Comparison of ENCODE assay signal across 11 cellular contexts in the genomic region with DNA sequence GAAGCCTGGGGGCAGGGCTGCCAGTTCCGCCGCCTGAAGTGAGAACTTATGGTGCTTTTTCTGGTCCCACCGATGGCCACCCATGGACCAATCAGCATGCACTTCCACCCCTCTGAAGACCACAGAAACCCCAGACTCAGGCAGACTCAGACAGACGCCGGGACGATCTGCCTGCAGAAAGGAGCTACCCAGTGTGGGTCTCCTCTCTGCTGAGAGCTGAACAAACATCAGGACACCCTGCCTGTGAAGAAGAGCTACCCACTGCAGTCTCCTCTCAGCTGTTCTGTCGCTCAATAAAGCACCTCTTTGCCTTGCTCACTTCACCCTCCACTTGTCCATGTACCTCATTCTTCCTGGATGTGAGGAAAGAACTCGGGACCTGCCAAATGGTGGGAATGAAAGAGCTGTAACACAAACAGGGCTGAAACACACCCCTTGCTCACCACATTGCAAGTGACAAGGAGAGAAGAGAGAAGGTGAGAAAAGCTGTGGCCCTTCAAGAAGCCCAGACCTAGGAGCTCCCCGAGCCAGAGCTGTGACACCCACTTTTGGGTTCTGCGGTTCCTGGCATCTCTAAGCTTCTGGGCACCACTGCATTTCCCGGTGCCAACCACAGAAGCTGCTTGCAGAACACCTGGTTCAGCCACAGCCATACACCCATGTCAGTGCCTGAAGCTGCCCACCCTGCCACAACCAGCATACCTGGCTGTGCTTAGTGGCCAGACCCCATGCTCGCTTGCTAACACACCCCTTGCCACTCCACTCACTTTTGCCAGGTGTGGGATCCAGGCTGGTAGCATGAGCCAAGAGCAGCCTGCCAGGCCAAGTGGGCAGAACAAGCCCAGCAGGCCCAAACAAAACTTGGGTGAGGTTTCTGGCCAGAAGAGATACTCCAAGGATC.
A peak's percentile ranks its signal among the peaks of the same experiment; 100 is the strongest.
DNase-seq lines count a peak whose midpoint lies in the region; ATAC-seq and TF ChIP-seq lines count a peak whose summit lies in the region.
"Had no signal": no experiment of that assay in that cellular context is flagged by ENCODE, and none has a peak within 500 bp of the region (broad histone marks: within the 10 kb centered on the region; RNA-seq: fewer than 3 reads in every experiment).

No MANE protein-coding gene starts in this region.

- no peak for DNase-seq in IMR-90
- peak; percentile 35 for DNase-seq in MG63
- no peak for DNase-seq in RWPE2 (ENCODE audit: low spot score)
- peak in 1 of 2 donors; percentile 7 for DNase-seq in foreskin keratinocyte
- no peak for DNase-seq in transverse colon
- no peak for DNase-seq in activated gamma-delta T cell treated with Interleukin-2 at 50 U/mL for 16 hours
- DNase-seq in T-helper 2 cell: no peak
- DNase-seq: ACHN; CD4-positive, CD25-positive, alpha-beta regulatory T cell; Kasumi-1; NCI-H187 treated with DMSO at 0.1 percent for 48 hours had no signal

- H2AK5ac ChIP-seq in IMR-90 (ENCODE audit: low read depth, low read length): peak overlapping the region; percentile 73

- no peak overlapping the region for H3K4me2 ChIP-seq in IMR-90 (ENCODE audit: low read depth, low read length)

- H3K23ac ChIP-seq in IMR-90 (ENCODE audit: low read depth, low read length): no peak overlapping the region

- no peak overlapping the region for H4K8ac ChIP-seq in IMR-90 (ENCODE audit: low read depth in 2 of 2, low read length in 2 of 2)

- TF ChIP-seq CTCF in IMR-90 (conservative IDR thresholded peaks at IDR 0.05; ENCODE audit: low read depth, low read length) (no peak), RWPE2 (IDR thresholded peaks at IDR 0.05; ENCODE audit: poor library complexity, severe bottlenecking) (no peak), foreskin keratinocyte (conservative IDR thresholded peaks at IDR 0.05) (no peak), transverse colon (IDR thresholded peaks at IDR 0.05) (no peak)

- no peaks in the 10 kb centered on the region; the same call in 1 of the 2 replicates for H3K4me1 ChIP-seq in IMR-90 (ENCODE audit: control insufficient read depth, insufficient read depth, low read length)
- peaks cover 19% of the 10 kb centered on the region for H3K4me1 ChIP-seq in RWPE2 (ENCODE audit: insufficient read depth, poor library complexity, severe bottlenecking)
- peaks cover 5% of the 10 kb centered on the region for H3K4me1 ChIP-seq in foreskin keratinocyte
- no peaks in the 10 kb centered on the region for H3K4me1 ChIP-seq in transverse colon

- H3K9me3 ChIP-seq in IMR-90 (ENCODE audit: control insufficient read depth, insufficient read depth, low read length): no peaks in the 10 kb centered on the region
- no peaks in the 10 kb centered on the region for H3K9me3 ChIP-seq in MG63
- peaks cover 2% of the 10 kb centered on the region for H3K9me3 ChIP-seq in RWPE2 (ENCODE audit: severe bottlenecking)
- no peaks in the 10 kb centered on the region for H3K9me3 ChIP-seq in transverse colon

- no peak for TF ChIP-seq EP300 in transverse colon (IDR thresholded peaks at IDR 0.05; ENCODE audit: low read depth)

- no peak overlapping the region for H4K91ac ChIP-seq in IMR-90 (ENCODE audit: insufficient read depth, low read depth, low read length)

- no peak for ATAC-seq in IMR-90 (ENCODE audit: low read depth)
- ATAC-seq in RWPE2 (ENCODE audit: low read depth): peak; percentile 16; the same call in 1 of the 3 replicates
- ATAC-seq in foreskin keratinocyte: peak; percentile 29

- no peak for TF ChIP-seq RAD21 in IMR-90 (IDR thresholded peaks at IDR 0.05; ENCODE audit: low read length)

- H2BK15ac ChIP-seq in IMR-90 (ENCODE audit: low read depth, low read length): peak overlapping the region; percentile 16; the same call in 1 of the 3 replicates

- TF ChIP-seq POLR2A in IMR-90 (IDR thresholded peaks at IDR 0.05; ENCODE audit: low read depth, low read length) (no peak), transverse colon (IDR thresholded peaks at IDR 0.05) (no peak)

- 0 out of 2 replicates have a peak, but pooled peaks cover 3% of the 10 kb centered on the region for H3K9me1 ChIP-seq in IMR-90 (ENCODE audit: insufficient read depth, low read length)

- no peaks in the 10 kb centered on the region for H3K27me3 ChIP-seq in IMR-90 (ENCODE audit: control insufficient read depth, insufficient read depth, low read length)
- H3K27me3 ChIP-seq in MG63: no peaks in the 10 kb centered on the region
- H3K27me3 ChIP-seq in RWPE2 (ENCODE audit: insufficient read depth, poor library complexity, severe bottlenecking): no peaks in the 10 kb centered on the region
- H3K27me3 ChIP-seq in foreskin keratinocyte: no peaks in the 10 kb centered on the region
- no peaks in the 10 kb centered on the region for H3K27me3 ChIP-seq in transverse colon

- H4K5ac ChIP-seq in IMR-90 (ENCODE audit: low read depth, low read length): no peak overlapping the region

- H3K79me1 ChIP-seq in IMR-90 (ENCODE audit: low read depth in 1 of 2, low read length in 2 of 2): no peaks in the 10 kb centered on the region

- CTCF ChIA-PET in IMR-90 (lab: Yijun Ruan, JAX): no interaction called here

- intact Hi-C loops in IMR-90 (cut with micrococcal nuclease): no loop called here
- intact Hi-C loops in transverse colon (cut with DNase I; ENCODE audit: low total_unique reads): no loop called here

- H2BK120ac ChIP-seq in IMR-90 (ENCODE audit: low read depth, low read length): no peak overlapping the region

- H2BK20ac ChIP-seq in IMR-90 (ENCODE audit: low read depth, low read length): no peak overlapping the region; the same call in 1 of the 2 replicates

- H3K18ac ChIP-seq in IMR-90 (ENCODE audit: low read depth, low read length): no peak overlapping the region

- 87% methylated on average over 8 of the region's 12 CpGs; no CpG with 5 or more reads in 1 of the 2 experiments for WGBS in IMR-90 (ENCODE audit: extremely low coverage in 2 of 2, insufficient read length in 1 of 2), 2 experiments
- 50 to 86% methylated on average over 2 to 12 of the region's 12 CpGs for WGBS in transverse colon (ENCODE audit: low coverage in 1 of 2), 2 donors

- POLR2A ChIA-PET in IMR-90 (lab: Charles Lee; ENCODE audit: unreplicated experiment): no interaction called here

- H3K4ac ChIP-seq in IMR-90 (ENCODE audit: low read depth, low read length): peak overlapping the region; percentile 43; the same call in 1 of the 2 replicates

- H2AK9ac ChIP-seq in IMR-90 (replicated peaks; ENCODE audit: low read depth, low read length, poor library complexity): peak overlapping the region; percentile 23

- dilution Hi-C loops in IMR-90 (cut with HindIII; ENCODE audit: low sequenced_read_pairs, unreplicated experiment): no loop called here

- H3K36me3 ChIP-seq in IMR-90 (ENCODE audit: control insufficient read depth, insufficient read depth, low read length): no peaks in the 10 kb centered on the region
- H3K36me3 ChIP-seq in MG63: no peaks in the 10 kb centered on the region
- no peaks in the 10 kb centered on the region for H3K36me3 ChIP-seq in RWPE2 (ENCODE audit: low read depth)
- H3K36me3 ChIP-seq in transverse colon: no peaks in the 10 kb centered on the region

- H3K27ac ChIP-seq in IMR-90 (ENCODE audit: insufficient read depth, low read length) (no peak overlapping the region), RWPE2 (ENCODE audit: poor library complexity, severe bottlenecking) (peak overlapping the region; percentile 81), foreskin keratinocyte (peak overlapping the region; percentile 28), transverse colon (no peak overlapping the region)

- BruUV-seq in IMR-90 (replicated peaks; lab: Mats Ljungman, UMichigan): no TSS peak

- no peak overlapping the region for H3K9ac ChIP-seq in IMR-90 (ENCODE audit: low read depth, low read length)

- H3K56ac ChIP-seq in IMR-90 (ENCODE audit: extremely low read depth, insufficient read depth, low read length): no peak overlapping the region

- peak overlapping the region; percentile 42 for H3K14ac ChIP-seq in IMR-90 (replicated peaks; ENCODE audit: low read depth, low read length)

- H3K4me3 ChIP-seq in IMR-90 (ENCODE audit: insufficient read depth, low read depth, low read length) (no peak overlapping the region), MG63 (no peak overlapping the region), RWPE2 (ENCODE audit: severe bottlenecking) (no peak overlapping the region), transverse colon (no peak overlapping the region)

- in situ Hi-C loops in IMR-90 (cut with MboI; ENCODE audit: low sequenced_read_pairs): no loop called here
- in situ Hi-C loops in transverse colon (cut with MboI; ENCODE audit: low pct_ligation_motif_present in 1 of 4, low pct_unique_long_range_greater_than_20kb in 1 of 4, low sequenced_read_pairs in 3 of 4): no loop called here

- no peaks in the 10 kb centered on the region for H4K20me1 ChIP-seq in IMR-90 (ENCODE audit: insufficient read depth, low read length)

- H2BK5ac ChIP-seq in IMR-90 (ENCODE audit: low read depth, low read length, poor library complexity, severe bottlenecking): peak overlapping the region; percentile 47

- no peak overlapping the region for H2AFZ ChIP-seq in IMR-90 (replicated peaks; ENCODE audit: low read length, poor library complexity)

TF ChIP-seq in IMR-90, 13 proteins besides CTCF, POLR2A, EP300 and RAD21:
- TF ChIP-seq CEBPB (IDR thresholded peaks at IDR 0.05; ENCODE audit: low read depth, low read length) (no peak), MAFK (IDR thresholded peaks at IDR 0.05; ENCODE audit: low read depth, low read length) (no peak), MXI1 (IDR thresholded peaks at IDR 0.05; ENCODE audit: borderline replicate concordance, low read depth, low read length) (no peak)
- TF ChIP-seq, protein P1, sequence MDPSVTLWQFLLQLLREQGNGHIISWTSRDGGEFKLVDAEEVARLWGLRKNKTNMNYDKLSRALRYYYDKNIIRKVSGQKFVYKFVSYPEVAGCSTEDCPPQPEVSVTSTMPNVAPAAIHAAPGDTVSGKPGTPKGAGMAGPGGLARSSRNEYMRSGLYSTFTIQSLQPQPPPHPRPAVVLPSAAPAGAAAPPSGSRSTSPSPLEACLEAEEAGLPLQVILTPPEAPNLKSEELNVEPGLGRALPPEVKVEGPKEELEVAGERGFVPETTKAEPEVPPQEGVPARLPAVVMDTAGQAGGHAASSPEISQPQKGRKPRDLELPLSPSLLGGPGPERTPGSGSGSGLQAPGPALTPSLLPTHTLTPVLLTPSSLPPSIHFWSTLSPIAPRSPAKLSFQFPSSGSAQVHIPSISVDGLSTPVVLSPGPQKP (IDR thresholded peaks at IDR 0.05; ENCODE audit: borderline replicate concordance, low read depth, low read length): no peak

Comparison
In these comparisons a context has a peak if more than half of its experiments do, and no peak if none do; other contexts are left out.
1. H3K27ac ChIP-seq: peak in RWPE2 (single experiment) and foreskin keratinocyte (single experiment); none in IMR-90 (single experiment) and transverse colon (0 of 4).